ENCODE assay signal across 1 cellular context in the genomic region with DNA sequence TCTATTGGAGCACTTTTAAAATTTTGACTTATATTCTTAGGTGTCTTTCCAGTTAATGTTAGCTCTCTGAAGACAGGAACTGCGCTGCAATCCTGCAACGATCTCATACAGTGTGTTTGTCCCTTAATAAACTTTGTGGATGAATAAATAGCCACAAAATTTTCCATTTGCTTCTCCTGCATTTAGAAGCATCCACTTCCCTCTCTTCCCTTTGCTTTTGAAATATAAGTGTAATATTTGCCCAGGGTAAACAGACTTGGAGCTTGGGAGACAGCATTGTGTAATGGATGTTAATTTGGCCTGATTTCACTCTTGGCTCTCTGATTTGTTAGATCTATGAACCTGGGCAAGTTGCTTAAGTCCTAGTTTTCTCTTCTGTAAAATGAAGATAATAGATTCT.
A peak's percentile ranks its signal among the peaks of the same experiment; 100 is the strongest.
TF ChIP-seq lines count a peak whose summit lies in the region.

No MANE protein-coding gene starts in this region.

TF ChIP-seq in HepG2, 621 proteins besides CTCF, POLR2A, EP300 and RAD21 (continued from another document and continues in another):
- TF ChIP-seq HMGXB3 (CRISPR knock-in tag; IDR thresholded peaks at IDR 0.05; ENCODE audit: borderline replicate concordance), result peak; percentile 40; the same call in 1 of the 2 replicates
- TF ChIP-seq TGIF2 (CRISPR knock-in tag; IDR thresholded peaks at IDR 0.05), result no peak
- TF ChIP-seq ZNF75D (CRISPR knock-in tag; IDR thresholded peaks at IDR 0.05; ENCODE audit: borderline replicate concordance), result no peak
- TF ChIP-seq DRAP1 (CRISPR knock-in tag; IDR thresholded peaks at IDR 0.05), result peak; percentile 52; the same call in 1 of the 2 replicates
- TF ChIP-seq, protein P1, sequence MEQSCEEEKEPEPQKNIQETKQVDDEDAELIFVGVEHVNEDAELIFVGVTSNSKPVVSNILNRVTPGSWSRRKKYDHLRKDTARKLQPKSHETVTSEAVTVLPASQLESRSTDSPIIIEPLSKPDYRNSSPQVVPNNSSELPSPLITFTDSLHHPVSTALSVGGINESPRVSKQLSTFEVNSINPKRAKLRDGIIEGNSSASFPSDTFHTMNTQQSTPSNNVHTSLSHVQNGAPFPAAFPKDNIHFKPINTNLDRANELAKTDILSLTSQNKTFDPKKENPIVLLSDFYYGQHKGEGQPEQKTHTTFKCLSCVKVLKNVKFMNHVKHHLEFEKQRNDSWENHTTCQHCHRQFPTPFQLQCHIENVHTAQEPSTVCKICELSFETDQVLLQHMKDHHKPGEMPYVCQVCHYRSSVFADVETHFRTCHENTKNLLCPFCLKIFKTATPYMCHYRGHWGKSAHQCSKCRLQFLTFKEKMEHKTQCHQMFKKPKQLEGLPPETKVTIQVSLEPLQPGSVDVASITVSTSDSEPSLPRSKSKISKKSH (CRISPR knock-in tag; IDR thresholded peaks at IDR 0.05; ENCODE audit: borderline replicate concordance), result no peak
- TF ChIP-seq PPARG (CRISPR knock-in tag; conservative IDR thresholded peaks at IDR 0.05), result peak; percentile 64; the same call in 1 of the 2 replicates
- no peak for TF ChIP-seq SOX6 (IDR thresholded peaks at IDR 0.05)
- peak; percentile 83 for TF ChIP-seq SOX6 (CRISPR knock-in tag; IDR thresholded peaks at IDR 0.05)
- TF ChIP-seq, protein P2, sequence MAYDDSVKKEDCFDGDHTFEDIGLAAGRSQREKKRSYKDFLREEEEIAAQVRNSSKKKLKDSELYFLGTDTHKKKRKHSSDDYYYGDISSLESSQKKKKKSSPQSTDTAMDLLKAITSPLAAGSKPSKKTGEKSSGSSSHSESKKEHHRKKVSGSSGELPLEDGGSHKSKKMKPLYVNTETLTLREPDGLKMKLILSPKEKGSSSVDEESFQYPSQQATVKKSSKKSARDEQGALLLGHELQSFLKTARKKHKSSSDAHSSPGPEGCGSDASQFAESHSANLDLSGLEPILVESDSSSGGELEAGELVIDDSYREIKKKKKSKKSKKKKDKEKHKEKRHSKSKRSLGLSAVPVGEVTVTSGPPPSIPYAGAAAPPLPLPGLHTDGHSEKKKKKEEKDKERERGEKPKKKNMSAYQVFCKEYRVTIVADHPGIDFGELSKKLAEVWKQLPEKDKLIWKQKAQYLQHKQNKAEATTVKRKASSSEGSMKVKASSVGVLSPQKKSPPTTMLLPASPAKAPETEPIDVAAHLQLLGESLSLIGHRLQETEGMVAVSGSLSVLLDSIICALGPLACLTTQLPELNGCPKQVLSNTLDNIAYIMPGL (CRISPR knock-in tag; IDR thresholded peaks at IDR 0.05; ENCODE audit: borderline replicate concordance in 1 of 2, low read depth in 1 of 2), result 0 out of 4 replicates have a peak, but pooled peaks of 1 of the 2 experiments have one; percentile 26
- peak; percentile 64; the same call in 1 of the 2 replicates for TF ChIP-seq ZKSCAN8 (CRISPR knock-in tag; IDR thresholded peaks at IDR 0.05; ENCODE audit: borderline replicate concordance)
- TF ChIP-seq ZNF24 (IDR thresholded peaks at IDR 0.05), result peak; percentile 59; the same call in 1 of the 2 replicates
- TF ChIP-seq MEF2D (CRISPR knock-in tag; IDR thresholded peaks at IDR 0.05), result 0 out of 2 replicates have a peak, but pooled peaks have one; percentile 55
- TF ChIP-seq, protein P3, sequence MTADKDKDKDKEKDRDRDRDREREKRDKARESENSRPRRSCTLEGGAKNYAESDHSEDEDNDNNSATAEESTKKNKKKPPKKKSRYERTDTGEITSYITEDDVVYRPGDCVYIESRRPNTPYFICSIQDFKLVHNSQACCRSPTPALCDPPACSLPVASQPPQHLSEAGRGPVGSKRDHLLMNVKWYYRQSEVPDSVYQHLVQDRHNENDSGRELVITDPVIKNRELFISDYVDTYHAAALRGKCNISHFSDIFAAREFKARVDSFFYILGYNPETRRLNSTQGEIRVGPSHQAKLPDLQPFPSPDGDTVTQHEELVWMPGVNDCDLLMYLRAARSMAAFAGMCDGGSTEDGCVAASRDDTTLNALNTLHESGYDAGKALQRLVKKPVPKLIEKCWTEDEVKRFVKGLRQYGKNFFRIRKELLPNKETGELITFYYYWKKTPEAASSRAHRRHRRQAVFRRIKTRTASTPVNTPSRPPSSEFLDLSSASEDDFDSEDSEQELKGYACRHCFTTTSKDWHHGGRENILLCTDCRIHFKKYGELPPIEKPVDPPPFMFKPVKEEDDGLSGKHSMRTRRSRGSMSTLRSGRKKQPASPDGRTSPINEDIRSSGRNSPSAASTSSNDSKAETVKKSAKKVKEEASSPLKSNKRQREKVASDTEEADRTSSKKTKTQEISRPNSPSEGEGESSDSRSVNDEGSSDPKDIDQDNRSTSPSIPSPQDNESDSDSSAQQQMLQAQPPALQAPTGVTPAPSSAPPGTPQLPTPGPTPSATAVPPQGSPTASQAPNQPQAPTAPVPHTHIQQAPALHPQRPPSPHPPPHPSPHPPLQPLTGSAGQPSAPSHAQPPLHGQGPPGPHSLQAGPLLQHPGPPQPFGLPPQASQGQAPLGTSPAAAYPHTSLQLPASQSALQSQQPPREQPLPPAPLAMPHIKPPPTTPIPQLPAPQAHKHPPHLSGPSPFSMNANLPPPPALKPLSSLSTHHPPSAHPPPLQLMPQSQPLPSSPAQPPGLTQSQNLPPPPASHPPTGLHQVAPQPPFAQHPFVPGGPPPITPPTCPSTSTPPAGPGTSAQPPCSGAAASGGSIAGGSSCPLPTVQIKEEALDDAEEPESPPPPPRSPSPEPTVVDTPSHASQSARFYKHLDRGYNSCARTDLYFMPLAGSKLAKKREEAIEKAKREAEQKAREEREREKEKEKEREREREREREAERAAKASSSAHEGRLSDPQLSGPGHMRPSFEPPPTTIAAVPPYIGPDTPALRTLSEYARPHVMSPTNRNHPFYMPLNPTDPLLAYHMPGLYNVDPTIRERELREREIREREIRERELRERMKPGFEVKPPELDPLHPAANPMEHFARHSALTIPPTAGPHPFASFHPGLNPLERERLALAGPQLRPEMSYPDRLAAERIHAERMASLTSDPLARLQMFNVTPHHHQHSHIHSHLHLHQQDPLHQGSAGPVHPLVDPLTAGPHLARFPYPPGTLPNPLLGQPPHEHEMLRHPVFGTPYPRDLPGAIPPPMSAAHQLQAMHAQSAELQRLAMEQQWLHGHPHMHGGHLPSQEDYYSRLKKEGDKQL (CRISPR knock-in tag; IDR thresholded peaks at IDR 0.05; ENCODE audit: low read depth), result peak; percentile 80
- TF ChIP-seq POLR2G (IDR thresholded peaks at IDR 0.05; ENCODE audit: low read depth, low read length), result peak; percentile 37; the same call in 1 of the 2 replicates
- TF ChIP-seq BCL6 (CRISPR knock-in tag; IDR thresholded peaks at IDR 0.05), result peak; percentile 85
- peak; percentile 90 for TF ChIP-seq HMG20B (CRISPR knock-in tag; conservative IDR thresholded peaks at IDR 0.05)
- TF ChIP-seq KLF6 (CRISPR knock-in tag; IDR thresholded peaks at IDR 0.05), result peak; percentile 58; the same call in 1 of the 2 replicates
- TF ChIP-seq ZNF331 (CRISPR knock-in tag; IDR thresholded peaks at IDR 0.05), result peak; percentile 50; the same call in 1 of the 2 replicates
- 0 out of 2 replicates have a peak, but pooled peaks have one; percentile 15 for TF ChIP-seq ARNTL (CRISPR knock-in tag; IDR thresholded peaks at IDR 0.05)
- TF ChIP-seq, protein P4, sequence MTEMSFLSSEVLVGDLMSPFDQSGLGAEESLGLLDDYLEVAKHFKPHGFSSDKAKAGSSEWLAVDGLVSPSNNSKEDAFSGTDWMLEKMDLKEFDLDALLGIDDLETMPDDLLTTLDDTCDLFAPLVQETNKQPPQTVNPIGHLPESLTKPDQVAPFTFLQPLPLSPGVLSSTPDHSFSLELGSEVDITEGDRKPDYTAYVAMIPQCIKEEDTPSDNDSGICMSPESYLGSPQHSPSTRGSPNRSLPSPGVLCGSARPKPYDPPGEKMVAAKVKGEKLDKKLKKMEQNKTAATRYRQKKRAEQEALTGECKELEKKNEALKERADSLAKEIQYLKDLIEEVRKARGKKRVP (CRISPR knock-in tag; IDR thresholded peaks at IDR 0.05), result peak in 1 of 2 experiments; percentile 85; a peak in 2 of 4 replicates
- TF ChIP-seq FOSL2 (CRISPR knock-in tag; IDR thresholded peaks at IDR 0.05), result peak; percentile 39; the same call in 1 of the 2 replicates
- TF ChIP-seq FOXJ3 (CRISPR knock-in tag; IDR thresholded peaks at IDR 0.05; ENCODE audit: borderline replicate concordance), result peak; percentile 94; the same call in 1 of the 2 replicates
- TF ChIP-seq TEF (CRISPR knock-in tag; IDR thresholded peaks at IDR 0.05), result peak; percentile 70; the same call in 1 of the 2 replicates
- TF ChIP-seq NFIC (IDR thresholded peaks at IDR 0.05; ENCODE audit: low read length), result peak; percentile 89
- TF ChIP-seq HNF4A (CRISPR knock-in tag; IDR thresholded peaks at IDR 0.05), result peak; percentile 66
- TF ChIP-seq, protein P5, sequence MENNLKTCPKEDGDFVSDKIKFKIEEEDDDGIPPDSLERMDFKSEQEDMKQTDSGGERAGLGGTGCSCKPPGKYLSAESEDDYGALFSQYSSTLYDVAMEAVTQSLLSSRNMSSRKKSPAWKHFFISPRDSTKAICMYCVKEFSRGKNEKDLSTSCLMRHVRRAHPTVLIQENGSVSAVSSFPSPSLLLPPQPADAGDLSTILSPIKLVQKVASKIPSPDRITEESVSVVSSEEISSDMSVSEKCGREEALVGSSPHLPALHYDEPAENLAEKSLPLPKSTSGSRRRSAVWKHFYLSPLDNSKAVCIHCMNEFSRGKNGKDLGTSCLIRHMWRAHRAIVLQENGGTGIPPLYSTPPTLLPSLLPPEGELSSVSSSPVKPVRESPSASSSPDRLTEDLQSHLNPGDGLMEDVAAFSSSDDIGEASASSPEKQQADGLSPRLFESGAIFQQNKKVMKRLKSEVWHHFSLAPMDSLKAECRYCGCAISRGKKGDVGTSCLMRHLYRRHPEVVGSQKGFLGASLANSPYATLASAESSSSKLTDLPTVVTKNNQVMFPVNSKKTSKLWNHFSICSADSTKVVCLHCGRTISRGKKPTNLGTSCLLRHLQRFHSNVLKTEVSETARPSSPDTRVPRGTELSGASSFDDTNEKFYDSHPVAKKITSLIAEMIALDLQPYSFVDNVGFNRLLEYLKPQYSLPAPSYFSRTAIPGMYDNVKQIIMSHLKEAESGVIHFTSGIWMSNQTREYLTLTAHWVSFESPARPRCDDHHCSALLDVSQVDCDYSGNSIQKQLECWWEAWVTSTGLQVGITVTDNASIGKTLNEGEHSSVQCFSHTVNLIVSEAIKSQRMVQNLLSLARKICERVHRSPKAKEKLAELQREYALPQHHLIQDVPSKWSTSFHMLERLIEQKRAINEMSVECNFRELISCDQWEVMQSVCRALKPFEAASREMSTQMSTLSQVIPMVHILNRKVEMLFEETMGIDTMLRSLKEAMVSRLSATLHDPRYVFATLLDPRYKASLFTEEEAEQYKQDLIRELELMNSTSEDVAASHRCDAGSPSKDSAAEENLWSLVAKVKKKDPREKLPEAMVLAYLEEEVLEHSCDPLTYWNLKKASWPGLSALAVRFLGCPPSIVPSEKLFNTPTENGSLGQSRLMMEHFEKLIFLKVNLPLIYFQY (CRISPR knock-in tag; IDR thresholded peaks at IDR 0.05; ENCODE audit: borderline replicate concordance), result 0 out of 2 replicates have a peak, but pooled peaks have one; percentile 44
